ENCODE assay signal across 8 cellular contexts in genomic region chr1:43270421-43271095, GRCh38. TPM values are rescaled to one million over a fixed set of nuclear protein-coding genes. Genes with fewer than 3 reads are reported as not detected.
DNase-seq lines count a peak whose midpoint lies in the region; TF ChIP-seq lines count a peak whose summit lies in the region.

No MANE protein-coding gene starts in this region.

- H3K9me3 Mint-ChIP-seq in osteocyte (ENCODE audit: unreplicated experiment): no peaks in the 10 kb centered on the region

- peak overlapping the region; percentile 8 to 43 for H3K4me3 ChIP-seq in neutrophil (ENCODE audit: low read depth in 1 of 2, low read length in 1 of 2)

- H3K4me1 ChIP-seq in neutrophil (ENCODE audit: control insufficient read depth in 1 of 2, insufficient read depth in 1 of 2, low read depth in 1 of 2, low read length in 1 of 2): peaks cover 12 to 17% of the 10 kb centered on the region in 2 experiments

- H3K27ac ChIP-seq in epithelial cell of prostate (peak overlapping the region; percentile 51), neutrophil (no peak overlapping the region)

- H3K27me3 Mint-ChIP-seq in osteocyte (ENCODE audit: unreplicated experiment): peaks cover 7% of the 10 kb centered on the region

- peak; percentile 35 for DNase-seq in GM10248 (ENCODE audit: extremely low spot score)
- DNase-seq in NCI-H510A (lab: John Stamatoyannopoulos, UW): peak; percentile 100
- DNase-seq in epithelial cell of prostate (ENCODE audit: low read depth, low spot score): peak; percentile 53
- no peak for DNase-seq in osteocyte (ENCODE audit: extremely low spot score, unreplicated experiment)
- no peak for DNase-seq in medulla oblongata (ENCODE audit: extremely low spot score)
- no peak for DNase-seq in DMS114 treated with DMSO at 0.1 percent for 48 hours (lab: John Stamatoyannopoulos, UW; ENCODE audit: unreplicated experiment)
- DNase-seq in middle frontal gyrus (ENCODE audit: extremely low spot score, low spot score): no peak

- CTCF ChIA-PET in GM10248 (lab: Yijun Ruan, JAX): no interaction called here

- H3K36me3 ChIP-seq in neutrophil: no peaks in the 10 kb centered on the region

- POLR2A ChIA-PET in GM10248 (lab: Yijun Ruan, JAX): no interaction called here

- TF ChIP-seq CTCF in GM10248 (IDR thresholded peaks at IDR 0.05; ENCODE audit: control extremely low read depth, extremely low read depth, low read depth, missing control alignments): no peak
- no peak for TF ChIP-seq CTCF in neutrophil (IDR thresholded peaks at IDR 0.05)
- TF ChIP-seq CTCF in osteocyte (IDR thresholded peaks at IDR 0.05): no peak

- H3K9me3 ChIP-seq in neutrophil: no peaks in the 10 kb centered on the region

- no peaks in the 10 kb centered on the region for H3K27me3 ChIP-seq in neutrophil

- no peaks in the 10 kb centered on the region for H3K36me3 Mint-ChIP-seq in osteocyte (ENCODE audit: unreplicated experiment)

- H3K27ac Mint-ChIP-seq in osteocyte (ENCODE audit: unreplicated experiment): no peak overlapping the region

- no peak overlapping the region for H3K4me3 Mint-ChIP-seq in osteocyte (ENCODE audit: unreplicated experiment)

- H3K4me1 Mint-ChIP-seq in osteocyte (ENCODE audit: unreplicated experiment): peaks cover 15% of the 10 kb centered on the region

RNA-seq across cellular contexts. Expression of gene TMEM125, which starts 0.8 kb away (rescaled TPM):
- not detected in 2 replicates for total RNA-seq in osteocyte

RNA-seq across cellular contexts. Expression of gene C1orf210, which starts 14.8 kb away (rescaled TPM):
- total RNA-seq in osteocyte: not detected in 2 replicates

RNA-seq across cellular contexts. Expression of gene TIE1, which starts 30.2 kb away (rescaled TPM):
- not detected in 2 replicates for total RNA-seq in osteocyte

Comparison
In these comparisons a context has a peak if more than half of its experiments do, and no peak if none do; other contexts are left out.
1. DNase-seq: peak in GM10248 (single experiment), NCI-H510A (single experiment) and epithelial cell of prostate (single experiment); none in osteocyte (single experiment), medulla oblongata (single experiment), DMS114 treated with DMSO at 0.1 percent for 48 hours (single experiment) and middle frontal gyrus (single experiment).